ENCODE assay signal across 11 cellular contexts in the genomic region with DNA sequence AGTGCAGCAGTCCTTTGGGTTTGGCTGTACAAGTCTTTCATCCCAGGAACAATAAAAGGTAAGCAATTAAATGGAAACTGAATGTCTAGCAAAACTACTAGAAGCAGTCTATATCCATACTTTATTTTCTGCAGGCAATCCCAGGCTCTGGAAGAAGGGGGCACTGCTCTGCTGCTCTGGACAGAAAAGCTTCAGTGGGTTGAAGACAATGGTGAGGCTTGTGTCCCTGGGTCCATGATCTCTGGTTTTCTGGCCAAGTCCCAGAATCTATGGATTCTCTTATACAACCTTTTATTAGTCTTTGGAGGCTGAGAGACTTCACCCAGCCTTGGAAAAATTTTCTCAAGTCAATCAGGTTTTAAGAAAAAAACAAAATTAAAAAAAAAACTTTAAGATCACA. TPM values are rescaled to one million over a fixed set of nuclear protein-coding genes. Genes with fewer than 3 reads are reported as not detected.
DNase-seq lines count a peak whose midpoint lies in the region; ATAC-seq and TF ChIP-seq lines count a peak whose summit lies in the region.
"Had no signal": no experiment of that assay in that cellular context is flagged by ENCODE, and none has a peak within 500 bp of the region (broad histone marks: within the 10 kb centered on the region; RNA-seq: fewer than 3 reads in every experiment).

No MANE protein-coding gene starts in this region.

- TF ChIP-seq CTCF in AG09319 (IDR thresholded peaks at IDR 0.05; ENCODE audit: low read depth, low read length) (peak; percentile 16), HFFc6 (IDR thresholded peaks at IDR 0.05) (peak; percentile 45)

- H3K36me3 Mint-ChIP-seq in HFFc6 (ENCODE audit: low read depth): no peaks in the 10 kb centered on the region

- H3K27me3 Mint-ChIP-seq in HFFc6 (ENCODE audit: insufficient read depth): no peaks in the 10 kb centered on the region; the same call in none of the 2 replicates

- no peak for ATAC-seq in GM18867 (IDR thresholded peaks at IDR 0.05; ENCODE audit: unreplicated experiment)
- ATAC-seq in GM19351 (IDR thresholded peaks at IDR 0.05; ENCODE audit: unreplicated experiment): no peak

- H3K27ac ChIP-seq in cingulate gyrus (ENCODE audit: low read depth, low read length): peak overlapping the region; percentile 66
- H3K27ac ChIP-seq: parathyroid adenoma, SJCRH30 had no signal

- H3K9me3 Mint-ChIP-seq in HFFc6: no peaks in the 10 kb centered on the region

- H3K27ac Mint-ChIP-seq in HFFc6: no peak overlapping the region

- H3K4me3 Mint-ChIP-seq in HFFc6: no peak overlapping the region

- peaks cover 21% of the 10 kb centered on the region for H3K4me1 Mint-ChIP-seq in HFFc6 (ENCODE audit: low read depth)

- DNase-seq in AG09319 (ENCODE audit: extremely low read depth, low read depth): no peak
- DNase-seq in HFFc6: no peak
- peak; percentile 30 to 48 for DNase-seq in lung microvascular endothelial cell (ENCODE audit: low read depth in 2 of 2)
- DNase-seq in COLO668 (lab: John Stamatoyannopoulos, UW; ENCODE audit: unreplicated experiment): no peak
- DNase-seq in NCI-H446 treated with DMSO at 0.1 percent for 48 hours (lab: John Stamatoyannopoulos, UW): no peak
- DNase-seq: NCI-H2029, SJCRH30 had no signal

RNA-seq across cellular contexts. Expression of a gene that starts 35.6 kb away (rescaled TPM):
- total RNA-seq in HFFc6 (2021; fragmentation: NEBNext Ultra II Directional; extraction: Animal tissue kit (Norgen Biotek cat#: 25700)): 10 to 100 TPM; 48.3 to 63.3 (median 54.9) TPM
- 34.9 and 70.4 TPM in 2 replicates for total RNA-seq in lung microvascular endothelial cell

RNA-seq across cellular contexts. Expression of a gene that starts 59.3 kb away (rescaled TPM):
- 10 to 100 TPM; 43.1 to 50.0 (median 48.6) TPM for total RNA-seq in HFFc6 (2021; fragmentation: NEBNext Ultra II Directional; extraction: Animal tissue kit (Norgen Biotek cat#: 25700))
- 10.5 and 14.1 TPM in 2 replicates for total RNA-seq in lung microvascular endothelial cell

Comparison
In these comparisons a context has a peak if more than half of its experiments do, and no peak if none do; other contexts are left out.
1. DNase-seq: peak in lung microvascular endothelial cell (2 of 2); none in AG09319 (single experiment), HFFc6 (single experiment), COLO668 (single experiment) and NCI-H446 treated with DMSO at 0.1 percent for 48 hours (single experiment).